In genomic region chr2:101873543-101873942, GRCh38 we compare ENCODE assay signal across 10 cellular contexts.
DNase-seq lines count a peak whose midpoint lies in the region; ATAC-seq and TF ChIP-seq lines count a peak whose summit lies in the region.
"Had no signal": no experiment of that assay in that cellular context is flagged by ENCODE, and none has a peak within 500 bp of the region (broad histone marks: within the 10 kb centered on the region; RNA-seq: fewer than 3 reads in every experiment).

No MANE protein-coding gene starts in this region.

- H3K4me3 Mint-ChIP-seq in HFFc6 = no peak overlapping the region
- no peak overlapping the region for H3K4me3 Mint-ChIP-seq in WTC11
- H3K4me3 Mint-ChIP-seq in memory B cell = no peak overlapping the region

- H3K9me3 Mint-ChIP-seq in HFFc6 (no peaks in the 10 kb centered on the region), WTC11 (no peaks in the 10 kb centered on the region), memory B cell (no peaks in the 10 kb centered on the region)

- H3K36me3 Mint-ChIP-seq in HFFc6 (ENCODE audit: low read depth) = peaks cover 60% of the 10 kb centered on the region
- H3K36me3 Mint-ChIP-seq in WTC11 = peaks cover 75% of the 10 kb centered on the region
- peaks cover 55% of the 10 kb centered on the region for H3K36me3 Mint-ChIP-seq in memory B cell

- H3K4me1 Mint-ChIP-seq in HFFc6 (ENCODE audit: low read depth) (no peaks in the 10 kb centered on the region; the same call in 1 of the 2 replicates), WTC11 (peaks cover 23% of the 10 kb centered on the region), memory B cell (peaks cover 2% of the 10 kb centered on the region)

- POLR2A ChIA-PET in WTC11 (lab: Charles Lee) = no interaction called here

- H3K27ac Mint-ChIP-seq in HFFc6 (no peak overlapping the region), WTC11 (no peak overlapping the region), memory B cell (peak overlapping the region; percentile 35)

- CTCF ChIA-PET in WTC11 (lab: Charles Lee) = interaction anchor here (0.5 to 1.4 kb wide), 6 partner anchors 10 to 532 kb away, joined by 3 to 8 read pairs (median 4); no protein-coding TSS in a partner anchor

- peak; percentile 55; the same call in 1 of the 2 replicates for ATAC-seq in WTC11
- no peak for ATAC-seq in memory B cell (ENCODE audit: low read depth)
- ATAC-seq in HG02759 (IDR thresholded peaks at IDR 0.05; ENCODE audit: unreplicated experiment) = no peak
- ATAC-seq: mucosa of descending colon had no signal

- H3K27me3 Mint-ChIP-seq in HFFc6 (ENCODE audit: insufficient read depth) = peaks cover 4% of the 10 kb centered on the region; the same call in 1 of the 2 replicates
- no peaks in the 10 kb centered on the region for H3K27me3 Mint-ChIP-seq in WTC11 (ENCODE audit: low read depth)
- no peaks in the 10 kb centered on the region for H3K27me3 Mint-ChIP-seq in memory B cell

- DNase-seq in EH (ENCODE audit: low read depth) (peak; percentile 22), HFFc6 (peak; percentile 14), WTC11 (ENCODE audit: low spot score) (no peak), memory B cell (ENCODE audit: low spot score in 2 of 2) (no peak), C1 segment of cervical spinal cord (lab: John Stamatoyannopoulos, UW) (no peak)
- no peak for DNase-seq in stimulated activated CD4-positive, alpha-beta T cell treated with anti-CD3 and anti-CD28 coated beads, Interleukin-15, amount 100 ng/mL, for 24 hours
- DNase-seq: activated CD4-positive, alpha-beta T cell treated with anti-CD3 and anti-CD28 coated beads for 4 hours; H7; mucosa of descending colon had no signal

- peak; percentile 46; the same call in 1 of the 2 replicates for TF ChIP-seq CTCF in HFFc6 (IDR thresholded peaks at IDR 0.05)
- TF ChIP-seq CTCF in WTC11 (IDR thresholded peaks at IDR 0.05) = no peak

TF ChIP-seq in WTC11, 78 proteins besides CTCF, POLR2A, EP300 and RAD21:
- TF ChIP-seq TEAD1 (CRISPR knock-in tag; IDR thresholded peaks at IDR 0.05) = no peak
- TF ChIP-seq ATF1 (CRISPR knock-in tag; IDR thresholded peaks at IDR 0.05) = no peak
- no peak for TF ChIP-seq MXD4 (CRISPR knock-in tag; IDR thresholded peaks at IDR 0.05; ENCODE audit: borderline replicate concordance)
- TF ChIP-seq SP1 (CRISPR knock-in tag; conservative IDR thresholded peaks at IDR 0.05) = no peak
- no peak for TF ChIP-seq AR (CRISPR knock-in tag; IDR thresholded peaks at IDR 0.05)

Comparison
In these comparisons a context has a peak if more than half of its experiments do, and no peak if none do; other contexts are left out.
1. DNase-seq: peak in EH (single experiment) and HFFc6 (single experiment); none in WTC11 (single experiment), memory B cell (0 of 2), C1 segment of cervical spinal cord (0 of 14) and stimulated activated CD4-positive, alpha-beta T cell treated with anti-CD3 and anti-CD28 coated beads, Interleukin-15, amount 100 ng/mL, for 24 hours (single experiment).